ENCODE assay signal across 31 cellular contexts in genomic region chr4:147037089-147037488, GRCh38.
"Had no signal": no experiment of that assay in that cellular context is flagged by ENCODE, and none has a peak within 500 bp of the region (broad histone marks: within the 10 kb centered on the region; RNA-seq: fewer than 3 reads in every experiment).

No MANE protein-coding gene starts in this region.

- H3K9me3 Mint-ChIP-seq: activated CD4-positive, alpha-beta memory T cell treated with anti-CD3 and anti-CD28 coated beads, Interleukin-2, amount 10 ng/mL, durations not matched to agents 7 days and 5 days; activated naive CD4-positive, alpha-beta T cell treated with anti-CD3 and anti-CD28 coated beads, Interleukin-2, amount 10 ng/mL, durations not matched to agents 7 days and 5 days; activated naive CD8-positive, alpha-beta T cell treated with anti-CD3 and anti-CD28 coated beads, Interleukin-2, amount 50 U/mL, for 24 hours; WTC11 had no signal

- H3K27ac ChIP-seq: brain microvascular endothelial cell, PC-9, RWPE1, SJCRH30, SK-N-MC had no signal

- H3K9me3 ChIP-seq: SJCRH30 had no signal

- H3K36me3 ChIP-seq: brain microvascular endothelial cell, SJCRH30 had no signal

- H3K4me3 Mint-ChIP-seq: activated CD4-positive, alpha-beta memory T cell treated with anti-CD3 and anti-CD28 coated beads, Interleukin-2, amount 10 ng/mL, durations not matched to agents 7 days and 5 days; activated CD8-positive, alpha-beta memory T cell treated with anti-CD3 and anti-CD28 coated beads, Interleukin-2, amount 10 ng/mL, durations not matched to agents 7 days and 5 days; activated naive CD4-positive, alpha-beta T cell treated with anti-CD3 and anti-CD28 coated beads, Interleukin-2, amount 10 ng/mL, durations not matched to agents 7 days and 5 days; activated naive CD8-positive, alpha-beta T cell; activated naive CD8-positive, alpha-beta T cell treated with anti-CD3 and anti-CD28 coated beads, Interleukin-2, amount 50 U/mL, for 24 hours; WTC11 had no signal

- H3K4me1 Mint-ChIP-seq: activated CD4-positive, alpha-beta memory T cell treated with anti-CD3 and anti-CD28 coated beads, Interleukin-2, amount 10 ng/mL, durations not matched to agents 7 days and 5 days; activated CD8-positive, alpha-beta memory T cell treated with anti-CD3 and anti-CD28 coated beads, Interleukin-2, amount 10 ng/mL, durations not matched to agents 7 days and 5 days; activated naive CD4-positive, alpha-beta T cell treated with anti-CD3 and anti-CD28 coated beads, Interleukin-2, amount 10 ng/mL, durations not matched to agents 7 days and 5 days; activated naive CD8-positive, alpha-beta T cell treated with anti-CD3 and anti-CD28 coated beads, Interleukin-2, amount 50 U/mL, for 24 hours had no signal

- DNase-seq: activated CD4-positive, alpha-beta memory T cell treated with anti-CD3 and anti-CD28 coated beads, Interleukin-2, amount 10 ng/mL, durations not matched to agents 7 days and 5 days; activated CD4-positive, alpha-beta T cell treated with anti-CD3 and anti-CD28 coated beads for 48 hours; activated CD8-positive, alpha-beta memory T cell treated with anti-CD3 and anti-CD28 coated beads for 24 hours; activated CD8-positive, alpha-beta memory T cell treated with anti-CD3 and anti-CD28 coated beads, Interleukin-2, amount 10 ng/mL, durations not matched to agents 7 days and 5 days; activated CD8-positive, alpha-beta memory T cell treated with anti-CD3 and anti-CD28 coated beads, Interleukin-2, amount 50 U/mL, for 48 hours; activated effector memory CD4-positive, alpha-beta T cell treated with Interleukin-2 at 50 U/mL for 16 hours; activated naive CD4-positive, alpha-beta T cell treated with anti-CD3 and anti-CD28 coated beads, Interleukin-2, amount 10 ng/mL, durations not matched to agents 7 days and 5 days; activated naive CD8-positive, alpha-beta T cell treated with anti-CD3 and anti-CD28 coated beads, Interleukin-2, amount 50 U/mL, for 24 hours; activated T-cell treated with anti-CD3 and anti-CD28 coated beads, Interleukin-2, amount 50 U/mL, for 48 hours; brain microvascular endothelial cell; central memory CD4-positive, alpha-beta T cell; Karpas-422; KBM-7; NCI-H1105; NCI-H1417 treated with DMSO at 0.1 percent for 48 hours; NCI-H187 treated with DMSO at 0.1 percent for 48 hours; NCI-H2081 treated with DMSO at 0.1 percent for 48 hours; NCI-H226; NCI-H446 treated with DMSO at 0.1 percent for 48 hours; NCI-H524; NCI-H69; NCI-H82; NK-92 treated with Interleukin-12 subunit alpha and Interleukin-12 subunit beta, amount 100 ng/mL, for 24 hours; PC-9; SJCRH30; T1000 had no signal

- H3K27me3 ChIP-seq: brain microvascular endothelial cell, SJCRH30 had no signal

- ATAC-seq: activated CD4-positive, CD25-positive, alpha-beta regulatory T cell treated with anti-CD3 and anti-CD28 coated beads, Interleukin-2, amount 50 U/mL, for 24 hours; activated CD8-positive, alpha-beta memory T cell treated with anti-CD3 and anti-CD28 coated beads, Interleukin-2, amount 10 ng/mL, durations not matched to agents 7 days and 5 days; activated naive CD8-positive, alpha-beta T cell treated with anti-CD3 and anti-CD28 coated beads, Interleukin-2, amount 50 U/mL, for 24 hours had no signal

- H3K36me3 Mint-ChIP-seq: activated CD8-positive, alpha-beta memory T cell treated with anti-CD3 and anti-CD28 coated beads, Interleukin-2, amount 10 ng/mL, durations not matched to agents 7 days and 5 days; activated naive CD4-positive, alpha-beta T cell treated with anti-CD3 and anti-CD28 coated beads, Interleukin-2, amount 10 ng/mL, durations not matched to agents 7 days and 5 days; activated naive CD8-positive, alpha-beta T cell; WTC11 had no signal

- H3K4me3 ChIP-seq: PC-9, SJCRH30, SK-N-MC had no signal

- H3K27ac Mint-ChIP-seq: activated CD4-positive, alpha-beta memory T cell treated with anti-CD3 and anti-CD28 coated beads, Interleukin-2, amount 10 ng/mL, durations not matched to agents 7 days and 5 days; activated CD8-positive, alpha-beta memory T cell treated with anti-CD3 and anti-CD28 coated beads, Interleukin-2, amount 10 ng/mL, durations not matched to agents 7 days and 5 days; activated naive CD4-positive, alpha-beta T cell treated with anti-CD3 and anti-CD28 coated beads, Interleukin-2, amount 10 ng/mL, durations not matched to agents 7 days and 5 days; activated naive CD8-positive, alpha-beta T cell; activated naive CD8-positive, alpha-beta T cell treated with anti-CD3 and anti-CD28 coated beads, Interleukin-2, amount 50 U/mL, for 24 hours; WTC11 had no signal
